Comparison of ENCODE assay signal across 8 cellular contexts in the genomic region with DNA sequence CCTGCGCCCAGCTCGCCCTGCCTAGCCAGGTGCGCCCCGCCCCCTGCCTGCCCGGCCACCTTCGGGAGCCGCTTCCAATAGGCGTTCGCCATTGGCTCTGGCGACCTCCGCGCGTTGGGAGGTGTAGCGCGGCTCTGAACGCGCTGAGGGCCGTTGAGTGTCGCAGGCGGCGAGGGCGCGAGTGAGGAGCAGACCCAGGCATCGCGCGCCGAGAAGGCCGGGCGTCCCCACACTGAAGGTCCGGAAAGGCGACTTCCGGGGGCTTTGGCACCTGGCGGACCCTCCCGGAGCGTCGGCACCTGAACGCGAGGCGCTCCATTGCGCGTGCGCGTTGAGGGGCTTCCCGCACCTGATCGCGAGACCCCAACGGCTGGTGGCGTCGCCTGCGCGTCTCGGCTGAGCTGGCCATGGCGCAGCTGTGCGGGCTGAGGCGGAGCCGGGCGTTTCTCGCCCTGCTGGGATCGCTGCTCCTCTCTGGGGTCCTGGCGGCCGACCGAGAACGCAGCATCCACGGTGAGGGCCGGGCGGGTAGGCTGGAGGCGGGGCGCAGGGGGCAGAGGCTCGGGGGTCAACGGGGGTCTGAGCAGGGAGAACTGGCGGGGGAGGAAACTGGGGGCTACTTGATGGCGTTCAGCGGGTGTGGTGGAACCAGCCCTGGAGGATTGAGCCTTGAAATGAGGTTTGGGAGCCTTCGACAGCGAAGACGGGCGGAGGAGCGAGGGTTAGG. TPM values are rescaled to one million over a fixed set of nuclear protein-coding genes. Genes with fewer than 3 reads are reported as not detected.
A peak's percentile ranks its signal among the peaks of the same experiment; 100 is the strongest.
DNase-seq lines count a peak whose midpoint lies in the region; TF ChIP-seq lines count a peak whose summit lies in the region.

A gene with protein sequence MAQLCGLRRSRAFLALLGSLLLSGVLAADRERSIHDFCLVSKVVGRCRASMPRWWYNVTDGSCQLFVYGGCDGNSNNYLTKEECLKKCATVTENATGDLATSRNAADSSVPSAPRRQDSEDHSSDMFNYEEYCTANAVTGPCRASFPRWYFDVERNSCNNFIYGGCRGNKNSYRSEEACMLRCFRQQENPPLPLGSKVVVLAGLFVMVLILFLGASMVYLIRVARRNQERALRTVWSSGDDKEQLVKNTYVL (plus strand): TSS at position 88 of the 727 bp plus-strand sequence. CDS start 320 bp downstream, at position 408.

- DNase-seq in GM10248 (ENCODE audit: extremely low spot score), result peak; percentile 56
- DNase-seq in HT-29 (ENCODE audit: low spot score), result no peak
- no peak for DNase-seq in WERI-Rb-1
- peak in 1 of 3 donors; percentile 79 for DNase-seq in effector memory CD4-positive, alpha-beta T cell
- peak in 5 of 49 donors; percentile 19 to 83 (median 44) for DNase-seq in substantia nigra (lab: John Stamatoyannopoulos, UW)
- no peak for DNase-seq in dedifferentiated amniotic fluid mesenchymal stem cell (ENCODE audit: extremely low spot score)
- no peak for DNase-seq in SKM-1 treated with dmso at 0.1 percent for 144 hours (lab: John Stamatoyannopoulos, UW; ENCODE audit: unreplicated experiment)

- H3K27me3 ChIP-seq in WERI-Rb-1 (ENCODE audit: insufficient read depth, low read depth, severe bottlenecking) (no peaks in the 10 kb centered on the region), mononuclear cell (ENCODE audit: insufficient read depth, low read length) (no peaks in the 10 kb centered on the region)
- no peaks in the 10 kb centered on the region for H3K27me3 ChIP-seq in effector memory CD4-positive, alpha-beta T cell (replicated peaks; ENCODE audit: control insufficient read depth, insufficient read depth, low read length, poor library complexity, severe bottlenecking)

- TF ChIP-seq CTCF in GM10248 (IDR thresholded peaks at IDR 0.05; ENCODE audit: control extremely low read depth, extremely low read depth, low read depth, missing control alignments) (no peak), WERI-Rb-1 (IDR thresholded peaks at IDR 0.05; ENCODE audit: low read depth, low read length) (no peak)

- POLR2A ChIA-PET in GM10248 (lab: Yijun Ruan, JAX), result no interaction called here

- H3K36me3 ChIP-seq in WERI-Rb-1, result no peaks in the 10 kb centered on the region
- no peaks in the 10 kb centered on the region for H3K36me3 ChIP-seq in effector memory CD4-positive, alpha-beta T cell (ENCODE audit: control insufficient read depth, insufficient read depth, low read length)

- H3K4me1 ChIP-seq in effector memory CD4-positive, alpha-beta T cell (ENCODE audit: control insufficient read depth, insufficient read depth, low read length, poor library complexity, severe bottlenecking), result peaks cover 13% of the 10 kb centered on the region
- peaks cover 42% of the 10 kb centered on the region for H3K4me1 ChIP-seq in mononuclear cell (ENCODE audit: insufficient read depth, low read length)

- H3K27ac ChIP-seq in WERI-Rb-1 (peak within 1 kb of the TSS; percentile 87), substantia nigra (ENCODE audit: low read depth, low read length, poor library complexity, severe bottlenecking) (peak within 1 kb of the TSS; percentile 74)
- H3K27ac ChIP-seq in effector memory CD4-positive, alpha-beta T cell (ENCODE audit: insufficient read depth, low read length, poor library complexity, severe bottlenecking), result peak within 1 kb of the TSS; percentile 58

- H3K9me3 ChIP-seq in WERI-Rb-1 (ENCODE audit: severe bottlenecking), result no peaks in the 10 kb centered on the region
- H3K9me3 ChIP-seq in effector memory CD4-positive, alpha-beta T cell (ENCODE audit: control insufficient read depth, low read length), result no peaks in the 10 kb centered on the region
- H3K9me3 ChIP-seq in mononuclear cell (ENCODE audit: low read depth, low read length), result no peaks in the 10 kb centered on the region

- CTCF ChIA-PET in GM10248 (lab: Yijun Ruan, JAX), result interaction anchor here (1.3 to 2.3 kb wide), 4 partner anchors 10 to 363 kb away, joined by 4 to 9 read pairs (median 5); no protein-coding TSS in a partner anchor

- H3K4me3 ChIP-seq in WERI-Rb-1 (ENCODE audit: low read depth, low read length) (no peak within 1 kb of the TSS), mononuclear cell (ENCODE audit: low read length) (peak within 1 kb of the TSS; percentile 57)
- H3K4me3 ChIP-seq in effector memory CD4-positive, alpha-beta T cell (ENCODE audit: insufficient read depth, low read depth, low read length, poor library complexity, severe bottlenecking), result peak within 1 kb of the TSS; percentile 66

RNA-seq across cellular contexts. Expression of the gene that starts here (rescaled TPM):
- total RNA-seq in HT-29 (2014; rRNA removed; shearing (Covaris generic)), result 2,475 and 2,514 TPM in 2 replicates
- 34.5 TPM for total RNA-seq in mononuclear cell

Comparison
In these comparisons a context has a peak if more than half of its experiments do, and no peak if none do; other contexts are left out.
1. RNA of the gene that starts here (total RNA-seq): 2,475 to 2,514 TPM in HT-29; 34.5 TPM in mononuclear cell (single experiment); every median in the first group is over 10 times any median in the second.
2. Peak in every context shown above with its lines, with median percentiles within 50 percentile points of each other: H3K27ac ChIP-seq.